23 cellular contexts compared by ENCODE assay signal in the genomic region with DNA sequence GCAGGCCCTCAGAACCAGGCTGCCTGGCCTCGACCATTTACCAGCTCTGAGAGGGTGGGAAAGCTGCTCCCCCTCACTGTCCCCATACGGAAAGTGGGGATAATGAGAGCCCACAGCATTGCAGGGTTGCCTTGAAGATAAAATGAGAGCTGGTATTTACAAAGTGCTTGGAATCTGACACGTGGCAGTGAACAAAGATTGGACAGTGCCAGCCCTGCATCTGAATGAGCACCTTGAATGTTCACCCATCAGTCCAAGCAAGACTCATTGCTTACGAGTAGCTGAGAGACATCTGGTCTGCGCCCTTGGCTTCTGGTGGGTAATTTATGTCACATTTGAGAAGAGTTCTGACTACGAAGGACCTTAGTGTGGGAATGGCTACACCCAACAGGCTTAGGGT.
DNase-seq lines count a peak whose midpoint lies in the region; ATAC-seq and TF ChIP-seq lines count a peak whose summit lies in the region.
"Had no signal": no experiment of that assay in that cellular context is flagged by ENCODE, and none has a peak within 500 bp of the region (broad histone marks: within the 10 kb centered on the region; RNA-seq: fewer than 3 reads in every experiment).

No MANE protein-coding gene starts in this region.

- H3K27me3 ChIP-seq in Karpas-422 (ENCODE audit: low read length) (no peaks in the 10 kb centered on the region), dorsolateral prefrontal cortex (no peaks in the 10 kb centered on the region), mesendoderm (ENCODE audit: insufficient read depth, low read length, poor library complexity) (no peaks in the 10 kb centered on the region), breast epithelium (no peaks in the 10 kb centered on the region), aorta (ENCODE audit: control insufficient read depth in 1 of 2, insufficient read depth in 2 of 2, low read length in 1 of 2) (no peaks in the 10 kb centered on the region)
- H3K27me3 ChIP-seq: SJSA1 had no signal

- H3K4me1 ChIP-seq in Karpas-422 (ENCODE audit: low read length) (peaks cover 97% of the 10 kb centered on the region), mesendoderm (ENCODE audit: control insufficient read depth, low read depth, low read length) (peaks cover 24% of the 10 kb centered on the region), breast epithelium (peaks cover 0 to 7% of the 10 kb centered on the region in 2 donors), aorta (ENCODE audit: control insufficient read depth in 1 of 2, insufficient read depth in 2 of 2, low read length in 2 of 2) (no peaks in the 10 kb centered on the region)

- H3K27ac ChIP-seq in Karpas-422 (ENCODE audit: low read length) (peak overlapping the region; percentile 79), dorsolateral prefrontal cortex (peak overlapping the region in 39 of 59 donors; percentile 1 to 76 (median 36)), mesendoderm (ENCODE audit: low read depth, low read length) (no peak overlapping the region), substantia nigra (ENCODE audit: low read depth, low read length, poor library complexity, severe bottlenecking) (peak overlapping the region; percentile 14), breast epithelium (no peak overlapping the region), aorta (ENCODE audit: low read depth in 1 of 2, low read length in 2 of 2) (no peak overlapping the region)
- H3K27ac ChIP-seq: GM23248, HL-60, PC-9, SJSA1 had no signal

- no peak overlapping the region for H2AFZ ChIP-seq in Karpas-422 (ENCODE audit: low read length)
- H2AFZ ChIP-seq: GM23248, PC-9 had no signal

- no CpG with 5 or more reads among the region's 6 CpGs for WGBS in mesendoderm (ENCODE audit: extremely low coverage, insufficient coverage, low lambda C conversion rate)
- 94% methylated on average over 6 of the region's 6 CpGs for whole genome bisulfite sequencing in aorta, 2 donors

- no peaks in the 10 kb centered on the region for H3K9me2 ChIP-seq in Karpas-422 (replicated peaks; ENCODE audit: insufficient read depth, low read length)

- no peak overlapping the region for H2BK120ac ChIP-seq in mesendoderm (ENCODE audit: low read depth, low read length)

- H4K20me1 ChIP-seq in Karpas-422 (ENCODE audit: insufficient read depth, low read depth, low read length), result no peaks in the 10 kb centered on the region

- H3K4ac ChIP-seq in mesendoderm (ENCODE audit: low read depth, low read length), result no peak overlapping the region

- no peak overlapping the region for H2BK5ac ChIP-seq in mesendoderm (ENCODE audit: low read length)

- no peak overlapping the region for H4K8ac ChIP-seq in mesendoderm (ENCODE audit: low read depth, low read length)

- H3K79me1 ChIP-seq in mesendoderm (ENCODE audit: low read length), result no peaks in the 10 kb centered on the region

- H3K18ac ChIP-seq in mesendoderm (ENCODE audit: low read length), result peak overlapping the region; percentile 1

- no peak overlapping the region for H3K23ac ChIP-seq in mesendoderm (ENCODE audit: low read length)

- H3K79me2 ChIP-seq in Karpas-422 (ENCODE audit: low read length), result peaks cover 61% of the 10 kb centered on the region
- no peaks in the 10 kb centered on the region for H3K79me2 ChIP-seq in mesendoderm (ENCODE audit: control insufficient read depth, insufficient read depth, low read length)

- intact Hi-C loops in dorsolateral prefrontal cortex (cut with DNase I), result no loop called here
- intact Hi-C loops in breast epithelium (cut with DNase I; ENCODE audit: low total_unique reads), result no loop called here
- intact Hi-C loops in aorta (cut with DNase I), result no loop called here

- H3K9me3 ChIP-seq in Karpas-422 (ENCODE audit: low read length) (no peaks in the 10 kb centered on the region), breast epithelium (no peaks in the 10 kb centered on the region), aorta (ENCODE audit: control insufficient read depth, low read length) (no peaks in the 10 kb centered on the region)
- H3K9me3 ChIP-seq: SJSA1 had no signal

- H3K56ac ChIP-seq in mesendoderm (ENCODE audit: low read length), result no peak overlapping the region

- ATAC-seq in HG02571 (IDR thresholded peaks at IDR 0.05; ENCODE audit: unreplicated experiment), result no peak
- ATAC-seq in aorta (ENCODE audit: low FRiP score), result no peak

- no peak overlapping the region for H2AK5ac ChIP-seq in mesendoderm (ENCODE audit: low read length)

- H4K5ac ChIP-seq in mesendoderm (ENCODE audit: low read length), result no peak overlapping the region

- H3K9ac ChIP-seq in Karpas-422 (ENCODE audit: low read length) (peak overlapping the region; percentile 43), mesendoderm (ENCODE audit: low read length) (no peak overlapping the region)
- H3K9ac ChIP-seq: GM23248 had no signal

- no peaks in the 10 kb centered on the region for H3K36me3 ChIP-seq in Karpas-422 (ENCODE audit: insufficient read depth, low read length)
- H3K36me3 ChIP-seq in mesendoderm (ENCODE audit: control insufficient read depth, insufficient read depth, low read length), result no peaks in the 10 kb centered on the region
- no peaks in the 10 kb centered on the region for H3K36me3 ChIP-seq in breast epithelium
- H3K36me3 ChIP-seq in aorta (ENCODE audit: control insufficient read depth in 1 of 2, insufficient read depth in 2 of 2, low read length in 1 of 2), result no peaks in the 10 kb centered on the region
- H3K36me3 ChIP-seq: SJSA1 had no signal

- no peak for TF ChIP-seq POLR2A in breast epithelium (IDR thresholded peaks at IDR 0.05)

- DNase-seq in Karpas-422, result peak; percentile 56
- peak in 1 of 10 donors; percentile 18 for DNase-seq in dorsolateral prefrontal cortex
- DNase-seq in mesendoderm, result no peak
- no peak for DNase-seq in substantia nigra (lab: John Stamatoyannopoulos, UW)
- no peak for DNase-seq in breast epithelium (ENCODE audit: low spot score in 2 of 2)
- DNase-seq in DMS 273 (lab: John Stamatoyannopoulos, UW; ENCODE audit: unreplicated experiment), result no peak
- no peak for DNase-seq in aorta
- DNase-seq: ACHN, Calu3, GM23248, H9, NCI-H1092, NCI-H1417 treated with DMSO at 0.1 percent for 48 hours, NCI-H1694 treated with DMSO at 0.1 percent for 48 hours, NCI-H2081, NCI-H2227 treated with DMSO at 0.1 percent for 48 hours, NCI-H526 treated with DMSO at 0.1 percent for 48 hours, PC-9, Right ventricle myocardium superior, RPMI8226 had no signal

- H3K4me3 ChIP-seq in Karpas-422 (ENCODE audit: low read length) (no peak overlapping the region), dorsolateral prefrontal cortex (no peak overlapping the region), mesendoderm (ENCODE audit: low read length) (no peak overlapping the region), breast epithelium (no peak overlapping the region), aorta (ENCODE audit: low read length in 2 of 2) (no peak overlapping the region)
- H3K4me3 ChIP-seq: GM23248, PC-9, SJSA1 had no signal

- TF ChIP-seq CTCF in dorsolateral prefrontal cortex (IDR thresholded peaks at IDR 0.05 in 54 of 56, conservative IDR thresholded peaks at IDR 0.05 in 2 of 56; ENCODE audit: low read depth in 1 of 56, partially characterized antibody in 56 of 56) (no peak), breast epithelium (IDR thresholded peaks at IDR 0.05) (no peak)

- H2BK15ac ChIP-seq in mesendoderm (replicated peaks; ENCODE audit: low read depth), result no peak overlapping the region

- H3K4me2 ChIP-seq in Karpas-422 (ENCODE audit: low read depth, low read length, poor library complexity, severe bottlenecking) (no peak overlapping the region), mesendoderm (ENCODE audit: low read length) (no peak overlapping the region)
- H3K4me2 ChIP-seq: PC-9 had no signal

Comparison
In these comparisons a context has a peak if more than half of its experiments do, and no peak if none do; other contexts are left out.
1. H3K27ac ChIP-seq: peak in Karpas-422 (single experiment), dorsolateral prefrontal cortex (39 of 59) and substantia nigra (single experiment); none in mesendoderm (single experiment), breast epithelium (0 of 2) and aorta (0 of 2).